Comparison of ENCODE assay signal across 9 cellular contexts in the genomic region with DNA sequence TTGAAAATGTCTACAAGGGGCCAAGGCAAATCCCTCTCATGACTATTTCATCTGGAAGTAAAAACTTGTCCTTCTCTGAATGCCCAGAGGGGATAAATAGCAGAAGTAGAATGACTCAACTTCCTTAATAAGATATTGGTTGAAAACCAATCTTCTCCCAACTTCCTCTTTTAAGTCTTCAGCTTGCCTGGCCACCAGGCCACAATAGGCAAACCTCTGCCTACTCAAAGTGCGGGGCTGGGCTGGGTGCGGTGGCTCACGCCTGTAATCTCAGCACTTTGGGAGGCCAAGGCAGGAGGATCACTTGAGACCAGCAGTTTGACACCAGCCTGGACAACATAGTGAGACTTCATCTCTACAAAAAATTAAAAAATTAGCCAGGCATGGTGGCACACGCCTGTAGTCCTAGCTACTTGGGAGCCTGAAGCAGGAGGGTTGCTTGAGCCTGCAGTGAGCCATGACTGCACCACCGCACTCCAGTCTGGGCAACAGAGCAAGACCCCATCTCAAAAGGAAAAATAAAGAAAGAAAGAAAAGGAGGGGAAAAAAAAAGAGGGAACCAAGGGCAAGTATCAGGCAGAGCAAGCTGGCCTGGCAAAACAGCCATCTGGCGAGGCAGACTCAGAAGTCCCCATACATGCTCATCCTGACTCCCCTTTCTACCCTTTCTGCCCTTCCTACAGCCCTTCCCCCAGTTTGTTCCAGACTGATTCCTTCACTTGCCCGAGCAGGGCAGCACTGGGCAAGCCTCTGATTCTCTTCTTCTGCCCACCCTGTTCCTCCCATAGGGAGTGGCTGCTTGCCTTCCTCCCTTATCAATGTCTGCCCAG. TPM values are rescaled to one million over a fixed set of nuclear protein-coding genes. Genes with fewer than 3 reads are reported as not detected.
DNase-seq lines count a peak whose midpoint lies in the region; ATAC-seq and TF ChIP-seq lines count a peak whose summit lies in the region.
"Had no signal": no experiment of that assay in that cellular context is flagged by ENCODE, and none has a peak within 500 bp of the region (broad histone marks: within the 10 kb centered on the region; RNA-seq: fewer than 3 reads in every experiment).

No MANE protein-coding gene starts in this region.

- no peak for ATAC-seq in GM19328 (IDR thresholded peaks at IDR 0.05; ENCODE audit: unreplicated experiment)

- no peak overlapping the region for H3K4me3 ChIP-seq in OCI-LY1 (ENCODE audit: low read depth, low read length, poor library complexity, severe bottlenecking)
- H3K4me3 ChIP-seq in duodenal mucosa (ENCODE audit: low read depth in 1 of 2, low read length in 2 of 2): peak overlapping the region in 1 of 2 donors; percentile 30
- H3K4me3 ChIP-seq: SK-N-MC had no signal

- no peaks in the 10 kb centered on the region for H4K20me1 ChIP-seq in OCI-LY1 (ENCODE audit: insufficient read depth, low read length)

- no peak overlapping the region for H3K4me2 ChIP-seq in OCI-LY1 (ENCODE audit: low read length)

- H3K36me3 ChIP-seq in OCI-LY1 (ENCODE audit: insufficient read depth, low read length) (no peaks in the 10 kb centered on the region), duodenal mucosa (ENCODE audit: control insufficient read depth in 1 of 2, insufficient read depth in 2 of 2, low read length in 2 of 2) (peaks cover 7 to 10% of the 10 kb centered on the region in 2 donors)

- no peaks in the 10 kb centered on the region for H3K9me3 ChIP-seq in OCI-LY1 (ENCODE audit: low read length)
- no peaks in the 10 kb centered on the region for H3K9me3 ChIP-seq in duodenal mucosa (ENCODE audit: control insufficient read depth in 1 of 2, low read length in 2 of 2)

- H3K4me1 ChIP-seq in OCI-LY1 (ENCODE audit: insufficient read depth, low read length, severe bottlenecking) (peaks cover 41% of the 10 kb centered on the region), duodenal mucosa (ENCODE audit: control insufficient read depth in 1 of 2, insufficient read depth in 2 of 2, low read length in 2 of 2) (peaks cover 78 to 86% of the 10 kb centered on the region in 2 donors)

- no peaks in the 10 kb centered on the region for H3K79me2 ChIP-seq in OCI-LY1 (ENCODE audit: insufficient read depth, low read length)

- TF ChIP-seq CTCF in GM20000 (IDR thresholded peaks at IDR 0.05; ENCODE audit: extremely low read depth, missing control alignments) (no peak), OCI-LY1 (IDR thresholded peaks at IDR 0.05; ENCODE audit: low read length) (no peak)

- H3K27ac ChIP-seq in OCI-LY1 (ENCODE audit: low read depth, low read length, poor library complexity, severe bottlenecking) (peak overlapping the region; percentile 13), duodenal mucosa (ENCODE audit: low read depth, low read length) (peak overlapping the region; percentile 23)
- H3K27ac ChIP-seq: SK-N-MC had no signal

- no peak overlapping the region for H3K9ac ChIP-seq in OCI-LY1 (ENCODE audit: low read length)
- no peak overlapping the region for H3K9ac ChIP-seq in duodenal mucosa (ENCODE audit: low read depth in 1 of 2, low read length in 2 of 2)

- H3K27me3 ChIP-seq in OCI-LY1 (ENCODE audit: insufficient read depth, low read length) (no peaks in the 10 kb centered on the region), duodenal mucosa (ENCODE audit: control insufficient read depth in 1 of 2, insufficient read depth in 2 of 2, low read length in 2 of 2) (no peaks in the 10 kb centered on the region)

- no peak overlapping the region for H2AFZ ChIP-seq in OCI-LY1 (ENCODE audit: low read length)

- H3F3A ChIP-seq in OCI-LY1 (ENCODE audit: insufficient read depth, low read length): no peaks in the 10 kb centered on the region

- H3K9me2 ChIP-seq in OCI-LY1 (ENCODE audit: low read depth, low read length): no peaks in the 10 kb centered on the region

- DNase-seq in GM20000 (ENCODE audit: low spot score) (peak; percentile 55), renal cortical epithelial cell (ENCODE audit: low read depth) (peak; percentile 77), D341Med (ENCODE audit: low spot score) (no peak), NCI-H2196 (lab: John Stamatoyannopoulos, UW; ENCODE audit: unreplicated experiment) (no peak), SW480 (ENCODE audit: low spot score) (no peak)

RNA-seq across cellular contexts. Expression of a gene that starts 20.6 kb away (rescaled TPM):
- 3.1 and 9.9 TPM in 2 replicates for total RNA-seq in renal cortical epithelial cell

RNA-seq across cellular contexts. Expression of a gene that starts 34.3 kb away (rescaled TPM):
- 0.10 TPM in 1 of 2 replicates, not detected in the other for total RNA-seq in renal cortical epithelial cell

Comparison
In these comparisons a context has a peak if more than half of its experiments do, and no peak if none do; other contexts are left out.
1. DNase-seq: peak in GM20000 (single experiment) and renal cortical epithelial cell (single experiment); none in D341Med (single experiment), NCI-H2196 (single experiment) and SW480 (single experiment).